30 cellular contexts compared by ENCODE assay signal in the genomic region with DNA sequence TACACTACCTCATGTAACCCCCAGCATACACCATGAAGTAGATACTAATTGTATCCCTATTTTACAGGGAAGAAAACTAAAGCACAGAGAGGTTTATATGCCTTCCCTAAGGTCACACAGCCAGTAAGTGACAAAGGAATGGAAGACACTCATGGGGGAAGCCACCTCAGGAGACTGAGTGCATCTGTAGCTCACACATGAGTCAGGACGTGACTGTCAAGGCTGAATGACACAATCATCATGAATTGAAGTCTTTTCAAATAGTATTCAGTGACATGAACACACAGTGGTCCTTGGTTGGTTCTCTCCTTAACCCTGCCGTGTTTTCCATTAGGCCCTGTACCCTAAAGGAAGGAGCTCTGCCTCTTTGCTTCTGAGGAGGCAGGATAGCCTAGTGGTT.
"Had no signal": no experiment of that assay in that cellular context is flagged by ENCODE, and none has a peak within 500 bp of the region (broad histone marks: within the 10 kb centered on the region; RNA-seq: fewer than 3 reads in every experiment).

No MANE protein-coding gene starts in this region.

- H3K36me3 Mint-ChIP-seq: activated naive CD4-positive, alpha-beta T cell treated with anti-CD3 and anti-CD28 coated beads, Interleukin-2, amount 10 ng/mL, durations not matched to agents 7 days and 5 days; activated naive CD4-positive, alpha-beta T cell treated with anti-CD3 and anti-CD28 coated beads, Interleukin-2, amount 50 U/mL, for 72 hours; WTC11 had no signal

- H3K27me3 ChIP-seq: brain microvascular endothelial cell, gastroesophageal sphincter had no signal

- ATAC-seq: activated naive CD4-positive, alpha-beta T cell treated with anti-CD3 and anti-CD28 coated beads, Interleukin-2, amount 50 U/mL, for 72 hours; activated T-cell treated with anti-CD3 and anti-CD28 coated beads, Interleukin-2, amount 50 U/mL, for 72 hours; effector memory CD8-positive, alpha-beta T cell; gastroesophageal sphincter; heart right ventricle; WTC11 had no signal

- H3K4me3 Mint-ChIP-seq: activated CD4-positive, alpha-beta memory T cell treated with anti-CD3 and anti-CD28 coated beads, Interleukin-2, amount 10 ng/mL, durations not matched to agents 7 days and 5 days; activated CD4-positive, alpha-beta T cell treated with anti-CD3 and anti-CD28 coated beads, Interleukin-2, amount 10 ng/mL, durations not matched to agents 7 days and 5 days; activated naive CD4-positive, alpha-beta T cell treated with anti-CD3 and anti-CD28 coated beads, Interleukin-2, amount 10 ng/mL, durations not matched to agents 7 days and 5 days; activated T-cell treated with anti-CD3 and anti-CD28 coated beads, Interleukin-2, amount 50 U/mL, for 24 hours; activated T-cell treated with anti-CD3 and anti-CD28 coated beads, Interleukin-2, amount 50 U/mL, for 72 hours; central memory CD8-positive, alpha-beta T cell; effector memory CD8-positive, alpha-beta T cell; WTC11 had no signal

- H3K9me3 Mint-ChIP-seq: activated naive CD4-positive, alpha-beta T cell treated with anti-CD3 and anti-CD28 coated beads, Interleukin-2, amount 10 ng/mL, durations not matched to agents 7 days and 5 days; activated T-cell treated with anti-CD3 and anti-CD28 coated beads, Interleukin-2, amount 50 U/mL, for 24 hours; WTC11 had no signal

- H3K27ac Mint-ChIP-seq: activated CD4-positive, alpha-beta memory T cell treated with anti-CD3 and anti-CD28 coated beads, Interleukin-2, amount 10 ng/mL, durations not matched to agents 7 days and 5 days; activated CD4-positive, alpha-beta T cell treated with anti-CD3 and anti-CD28 coated beads, Interleukin-2, amount 10 ng/mL, durations not matched to agents 7 days and 5 days; activated naive CD4-positive, alpha-beta T cell treated with anti-CD3 and anti-CD28 coated beads, Interleukin-2, amount 10 ng/mL, durations not matched to agents 7 days and 5 days; activated naive CD4-positive, alpha-beta T cell treated with anti-CD3 and anti-CD28 coated beads, Interleukin-2, amount 50 U/mL, for 72 hours; activated T-cell treated with anti-CD3 and anti-CD28 coated beads, Interleukin-2, amount 50 U/mL, for 24 hours; activated T-cell treated with anti-CD3 and anti-CD28 coated beads, Interleukin-2, amount 50 U/mL, for 72 hours; effector memory CD8-positive, alpha-beta T cell; WTC11 had no signal

- H3K9me3 ChIP-seq: gastroesophageal sphincter had no signal

- H3K4me1 ChIP-seq: esophagus muscularis mucosa, gastroesophageal sphincter, heart right ventricle had no signal

- H3K36me3 ChIP-seq: brain microvascular endothelial cell, esophagus muscularis mucosa, gastroesophageal sphincter, heart right ventricle had no signal

- H3K27ac ChIP-seq: brain microvascular endothelial cell, esophagus muscularis mucosa, gastroesophageal sphincter, heart right ventricle, hepatocyte, VCaP had no signal

- H3K4me3 ChIP-seq: esophagus muscularis mucosa, gastroesophageal sphincter, heart right ventricle, hepatocyte had no signal

- DNase-seq: activated CD4-positive, alpha-beta memory T cell treated with anti-CD3 and anti-CD28 coated beads, Interleukin-2, amount 10 ng/mL, durations not matched to agents 7 days and 5 days; activated CD4-positive, alpha-beta T cell treated with anti-CD3 and anti-CD28 coated beads for 1 hour; activated CD4-positive, alpha-beta T cell treated with anti-CD3 and anti-CD28 coated beads for 4 hours; activated CD4-positive, alpha-beta T cell treated with anti-CD3 and anti-CD28 coated beads, Interleukin-2, amount 10 ng/mL, durations not matched to agents 7 days and 5 days; activated CD4-positive, alpha-beta T cell treated with anti-CD3 and anti-CD28 coated beads, Interleukin-2, amount 50 U/mL, for 4 hours; activated CD8-positive, alpha-beta memory T cell treated with anti-CD3 and anti-CD28 coated beads, Interleukin-2, amount 50 U/mL, for 48 hours; activated gamma-delta T cell; activated naive CD4-positive, alpha-beta T cell; activated naive CD4-positive, alpha-beta T cell treated with anti-CD3 and anti-CD28 coated beads, Interleukin-2, amount 10 ng/mL, durations not matched to agents 7 days and 5 days; activated T-cell treated with anti-CD3 and anti-CD28 coated beads for 4 hours; activated T-cell treated with anti-CD3 and anti-CD28 coated beads, Interleukin-2, amount 50 U/mL, for 24 hours; activated T-cell treated with anti-CD3 and anti-CD28 coated beads, Interleukin-2, amount 50 U/mL, for 72 hours; amniotic stem cell; anterior cingulate cortex; brain microvascular endothelial cell; cortex of kidney; dermis blood vessel endothelial cell; effector CD4-positive, alpha-beta T cell; effector memory CD8-positive, alpha-beta T cell; erythroblast; foreskin melanocyte; heart right ventricle; T-helper 2 cell had no signal

- H3K4me1 Mint-ChIP-seq: activated CD4-positive, alpha-beta memory T cell treated with anti-CD3 and anti-CD28 coated beads, Interleukin-2, amount 10 ng/mL, durations not matched to agents 7 days and 5 days; activated CD4-positive, alpha-beta T cell treated with anti-CD3 and anti-CD28 coated beads, Interleukin-2, amount 10 ng/mL, durations not matched to agents 7 days and 5 days; activated naive CD4-positive, alpha-beta T cell treated with anti-CD3 and anti-CD28 coated beads, Interleukin-2, amount 10 ng/mL, durations not matched to agents 7 days and 5 days; central memory CD8-positive, alpha-beta T cell had no signal

- H3K27me3 Mint-ChIP-seq: activated CD4-positive, alpha-beta memory T cell treated with anti-CD3 and anti-CD28 coated beads, Interleukin-2, amount 10 ng/mL, durations not matched to agents 7 days and 5 days; activated CD4-positive, alpha-beta T cell treated with anti-CD3 and anti-CD28 coated beads, Interleukin-2, amount 10 ng/mL, durations not matched to agents 7 days and 5 days; activated naive CD4-positive, alpha-beta T cell treated with anti-CD3 and anti-CD28 coated beads, Interleukin-2, amount 10 ng/mL, durations not matched to agents 7 days and 5 days; activated T-cell treated with anti-CD3 and anti-CD28 coated beads, Interleukin-2, amount 50 U/mL, for 24 hours; central memory CD8-positive, alpha-beta T cell; effector memory CD8-positive, alpha-beta T cell had no signal
